In the genomic region with DNA sequence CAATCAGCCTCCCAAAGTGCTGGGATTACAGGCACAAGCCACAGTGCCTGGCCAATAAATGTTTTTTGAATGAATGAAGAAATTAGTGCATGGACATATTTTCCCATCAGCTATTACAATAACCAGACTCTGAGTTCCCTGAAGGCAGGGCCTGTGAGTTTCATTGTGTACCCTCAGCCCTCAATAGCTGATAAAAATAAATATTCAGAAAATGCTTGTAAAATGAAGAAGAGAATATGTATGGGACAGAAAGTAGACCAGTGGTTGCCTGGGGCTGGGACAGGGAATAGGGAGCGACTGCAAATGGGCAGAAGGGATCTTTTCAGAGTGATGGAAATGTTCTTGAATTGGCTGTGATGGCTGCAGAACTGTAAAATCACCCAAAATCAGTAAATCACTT, we compare ENCODE assay signal across 1 cellular context.
TF ChIP-seq lines count a peak whose summit lies in the region.

No MANE protein-coding gene starts in this region.

TF ChIP-seq in A549, 52 proteins besides CTCF, POLR2A, EP300 and RAD21:
- TF ChIP-seq FOSL2 (IDR thresholded peaks at IDR 0.05), result no peak
- no peak for TF ChIP-seq FOSL2 (CRISPR knock-in tag; IDR thresholded peaks at IDR 0.05)
- no peak for TF ChIP-seq MYC (IDR thresholded peaks at IDR 0.05; ENCODE audit: borderline replicate concordance, low read length)
- no peak for TF ChIP-seq NFE2L2 (conservative IDR thresholded peaks at IDR 0.05; ENCODE audit: low read length)
